1 cellular context compared by ENCODE assay signal in genomic region chr11:62831520-62832345, GRCh38.
A peak's percentile ranks its signal among the peaks of the same experiment; 100 is the strongest.
TF ChIP-seq lines count a peak whose summit lies in the region.

TSS of gene STX5 (minus strand) at chr11:62832051. CDS start at chr11:62831243, 808 bp downstream.

TF ChIP-seq in K562, 482 proteins besides CTCF, POLR2A, EP300 and RAD21 (continued from another document and continues in another):
- TF ChIP-seq CREB3 (tag; conservative IDR thresholded peaks at IDR 0.05; ENCODE audit: low read depth), result peak; percentile 94; the same call in 1 of the 2 replicates
- peak; percentile 21 for TF ChIP-seq CCNT2 (IDR thresholded peaks at IDR 0.05; ENCODE audit: borderline replicate concordance, extremely low read depth, insufficient read length, low read depth, low read length)
- no peak for TF ChIP-seq ZNF764 (CRISPR knock-in tag; IDR thresholded peaks at IDR 0.05; ENCODE audit: low read depth)
- TF ChIP-seq NRF1 (conservative IDR thresholded peaks at IDR 0.05 in 1 of 2, IDR thresholded peaks at IDR 0.05 in 1 of 2), result peak; percentile 68 to 75
- TF ChIP-seq ZNF778 (CRISPR knock-in tag; IDR thresholded peaks at IDR 0.05), result no peak
- TF ChIP-seq IFI16 (CRISPR knock-in tag; IDR thresholded peaks at IDR 0.05), result no peak
- peak; percentile 95 for TF ChIP-seq CREM (IDR thresholded peaks at IDR 0.05; ENCODE audit: low read depth)
- TF ChIP-seq CREB1 (IDR thresholded peaks at IDR 0.05), result peak; percentile 94
- TF ChIP-seq CREB1 (CRISPR knock-in tag; IDR thresholded peaks at IDR 0.05), result peak; percentile 94
- peak; percentile 92 for TF ChIP-seq TFAP4 (CRISPR knock-in tag; IDR thresholded peaks at IDR 0.05; ENCODE audit: borderline replicate concordance)
- TF ChIP-seq ZBTB7A (IDR thresholded peaks at IDR 0.05; ENCODE audit: borderline replicate concordance, control insufficient read depth, low read depth, low read length), result peak; percentile 23; the same call in 1 of the 2 replicates
- TF ChIP-seq CHD7 (IDR thresholded peaks at IDR 0.05; ENCODE audit: low read depth, low read length), result no peak
- no peak for TF ChIP-seq CCAR2 (IDR thresholded peaks at IDR 0.05; ENCODE audit: low read depth, low read length)
- peak; percentile 41; the same call in 1 of the 2 replicates for TF ChIP-seq ZNF316 (IDR thresholded peaks at IDR 0.05)
- no peak for TF ChIP-seq UBTF (IDR thresholded peaks at IDR 0.05; ENCODE audit: borderline replicate concordance in 1 of 2, low read depth in 2 of 2, low read length in 2 of 2)
- TF ChIP-seq ATF1 (CRISPR knock-in tag; IDR thresholded peaks at IDR 0.05), result peak; percentile 77
- peak; percentile 98 for TF ChIP-seq ATF1 (tag; IDR thresholded peaks at IDR 0.05)
- peak; percentile 96 for TF ChIP-seq SP1 (CRISPR knock-in tag; IDR thresholded peaks at IDR 0.05)
- no peak for TF ChIP-seq CTCFL (IDR thresholded peaks at IDR 0.05; ENCODE audit: borderline replicate concordance, insufficient read depth, low read depth, low read length, poor library complexity, severe bottlenecking)
- TF ChIP-seq MYNN (IDR thresholded peaks at IDR 0.05), result peak; percentile 49; the same call in 1 of the 2 replicates
- no peak for TF ChIP-seq MYNN (CRISPR knock-in tag; IDR thresholded peaks at IDR 0.05)
- TF ChIP-seq MCM5 (IDR thresholded peaks at IDR 0.05; ENCODE audit: low read depth), result no peak
- peak; percentile 85 for TF ChIP-seq CHD2 (IDR thresholded peaks at IDR 0.05; ENCODE audit: low read depth, low read length)
- peak; percentile 92 for TF ChIP-seq AFF4 (CRISPR knock-in tag; IDR thresholded peaks at IDR 0.05)
- TF ChIP-seq TCF3 (CRISPR knock-in tag; IDR thresholded peaks at IDR 0.05), result 0 out of 2 replicates have a peak, but pooled peaks have one; percentile 2
- TF ChIP-seq ZBTB9 (CRISPR knock-in tag; IDR thresholded peaks at IDR 0.05), result no peak
- no peak for TF ChIP-seq ZNF24 (IDR thresholded peaks at IDR 0.05)
- TF ChIP-seq ASH1L (IDR thresholded peaks at IDR 0.05; ENCODE audit: borderline replicate concordance, low read depth, partially characterized antibody), result peak; percentile 94
- peak; percentile 92 for TF ChIP-seq TAF7 (tag; IDR thresholded peaks at IDR 0.05)
- peak; percentile 91 to 95 for TF ChIP-seq FOXK2 (conservative IDR thresholded peaks at IDR 0.05 in 1 of 2, IDR thresholded peaks at IDR 0.05 in 1 of 2; ENCODE audit: low read depth in 2 of 2)
- TF ChIP-seq POLR2AphosphoS5 (IDR thresholded peaks at IDR 0.05; ENCODE audit: control insufficient read depth, insufficient read depth, low read depth, low read length), result peak; percentile 81
- no peak; the same call in none of the 2 replicates for TF ChIP-seq E2F1 (CRISPR knock-in tag; IDR thresholded peaks at IDR 0.05)
